1 cellular context compared by ENCODE assay signal in the genomic region with DNA sequence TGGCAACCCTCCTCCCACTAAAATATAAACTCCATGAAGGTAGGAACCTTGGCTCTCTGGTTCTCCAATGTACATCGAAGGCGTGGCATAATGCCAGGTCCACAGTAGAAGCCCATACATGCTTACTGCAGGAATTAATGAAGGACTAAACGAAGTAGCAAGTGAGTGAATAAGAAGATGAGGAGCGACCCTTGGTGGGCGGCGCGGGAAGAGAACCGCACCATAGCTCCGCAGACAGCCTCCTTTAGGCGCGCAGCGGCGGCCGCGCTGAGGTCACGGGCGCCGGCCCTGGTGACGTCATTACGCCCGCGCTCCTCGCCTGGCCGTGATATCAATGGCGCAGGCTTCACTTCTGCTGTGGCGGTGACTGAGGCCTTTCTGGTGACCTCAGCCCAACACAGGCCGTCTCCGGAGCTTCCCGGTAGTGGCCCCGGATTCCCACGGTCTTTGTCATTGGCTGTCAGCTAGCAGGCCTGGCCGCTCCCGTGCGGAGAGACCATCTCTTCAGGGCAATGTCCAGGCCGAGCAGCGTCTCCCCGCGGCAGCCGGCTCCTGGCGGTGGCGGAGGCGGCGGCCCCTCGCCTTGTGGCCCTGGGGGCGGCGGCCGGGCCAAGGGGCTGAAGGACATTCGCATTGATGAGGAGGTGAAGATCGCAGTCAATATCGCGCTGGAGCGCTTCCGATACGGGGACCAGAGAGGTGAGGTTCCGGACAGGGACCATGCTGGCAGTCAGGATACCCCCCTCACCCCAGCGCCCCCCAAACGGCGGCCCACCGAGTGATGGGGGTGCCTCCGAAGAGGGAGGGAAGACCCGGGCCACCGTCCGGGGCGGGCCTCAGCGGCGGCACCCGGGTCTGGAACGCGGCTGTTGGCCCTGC.
TF ChIP-seq lines count a peak whose summit lies in the region.

Gene YTHDC2 (plus strand): TSS at position 311 of the 879 bp plus-strand sequence. CDS start 202 bp downstream, at position 513.

TF ChIP-seq in SK-N-SH treated with all-trans-retinoic acid at 6 μM for 48 hours, 23 proteins besides CTCF, POLR2A, EP300 and RAD21 (continued from another document):
- TF ChIP-seq, protein P1, sequence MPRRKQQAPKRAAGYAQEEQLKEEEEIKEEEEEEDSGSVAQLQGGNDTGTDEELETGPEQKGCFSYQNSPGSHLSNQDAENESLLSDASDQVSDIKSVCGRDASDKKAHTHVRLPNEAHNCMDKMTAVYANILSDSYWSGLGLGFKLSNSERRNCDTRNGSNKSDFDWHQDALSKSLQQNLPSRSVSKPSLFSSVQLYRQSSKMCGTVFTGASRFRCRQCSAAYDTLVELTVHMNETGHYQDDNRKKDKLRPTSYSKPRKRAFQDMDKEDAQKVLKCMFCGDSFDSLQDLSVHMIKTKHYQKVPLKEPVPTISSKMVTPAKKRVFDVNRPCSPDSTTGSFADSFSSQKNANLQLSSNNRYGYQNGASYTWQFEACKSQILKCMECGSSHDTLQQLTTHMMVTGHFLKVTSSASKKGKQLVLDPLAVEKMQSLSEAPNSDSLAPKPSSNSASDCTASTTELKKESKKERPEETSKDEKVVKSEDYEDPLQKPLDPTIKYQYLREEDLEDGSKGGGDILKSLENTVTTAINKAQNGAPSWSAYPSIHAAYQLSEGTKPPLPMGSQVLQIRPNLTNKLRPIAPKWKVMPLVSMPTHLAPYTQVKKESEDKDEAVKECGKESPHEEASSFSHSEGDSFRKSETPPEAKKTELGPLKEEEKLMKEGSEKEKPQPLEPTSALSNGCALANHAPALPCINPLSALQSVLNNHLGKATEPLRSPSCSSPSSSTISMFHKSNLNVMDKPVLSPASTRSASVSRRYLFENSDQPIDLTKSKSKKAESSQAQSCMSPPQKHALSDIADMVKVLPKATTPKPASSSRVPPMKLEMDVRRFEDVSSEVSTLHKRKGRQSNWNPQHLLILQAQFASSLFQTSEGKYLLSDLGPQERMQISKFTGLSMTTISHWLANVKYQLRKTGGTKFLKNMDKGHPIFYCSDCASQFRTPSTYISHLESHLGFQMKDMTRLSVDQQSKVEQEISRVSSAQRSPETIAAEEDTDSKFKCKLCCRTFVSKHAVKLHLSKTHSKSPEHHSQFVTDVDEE (CRISPR knock-in tag; IDR thresholded peaks at IDR 0.05): peak; percentile 69; the same call in 1 of the 2 replicates
- TF ChIP-seq ESRRG (CRISPR knock-in tag; IDR thresholded peaks at IDR 0.05) (no peak), RARB (CRISPR knock-in tag; IDR thresholded peaks at IDR 0.05) (no peak), ARNTL (CRISPR knock-in tag; IDR thresholded peaks at IDR 0.05; ENCODE audit: borderline replicate concordance, low read depth) (no peak), ZC3H10 (CRISPR knock-in tag; IDR thresholded peaks at IDR 0.05) (no peak)
